In the genomic region with DNA sequence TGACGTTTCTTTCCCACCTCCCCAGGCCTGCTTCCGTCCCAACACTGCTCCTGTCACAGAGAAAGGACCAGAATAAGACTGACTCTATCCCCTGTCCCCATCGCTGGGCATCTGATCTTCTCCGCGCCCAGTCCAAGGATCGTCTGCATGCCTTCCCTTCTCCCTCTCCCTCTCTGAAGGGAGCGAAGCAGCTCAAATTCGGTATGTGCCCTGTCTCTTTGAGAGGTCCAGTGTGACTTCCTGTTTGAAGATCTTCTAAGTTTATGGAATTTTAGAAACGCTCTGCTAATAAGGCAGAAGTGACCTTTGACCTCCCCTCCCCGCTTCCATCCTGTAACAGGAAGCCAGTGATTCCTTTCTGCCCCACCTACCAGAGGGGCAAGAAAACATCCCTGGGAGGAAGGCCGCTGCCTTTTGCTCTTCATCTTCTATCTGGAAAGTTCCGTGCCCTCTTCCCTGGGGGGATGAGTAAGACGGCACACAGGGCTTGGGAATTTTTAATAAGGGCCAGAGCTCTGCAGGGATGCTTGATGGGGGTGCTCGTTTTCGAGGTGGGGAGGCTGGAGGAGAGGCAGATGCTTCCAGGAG, we compare ENCODE assay signal across 1 cellular context.
TF ChIP-seq lines count a peak whose summit lies in the region.

No MANE protein-coding gene starts in this region.

TF ChIP-seq in GM23338, 12 proteins besides CTCF, POLR2A, EP300 and RAD21 (continued from another document):
- TF ChIP-seq, protein P1, sequence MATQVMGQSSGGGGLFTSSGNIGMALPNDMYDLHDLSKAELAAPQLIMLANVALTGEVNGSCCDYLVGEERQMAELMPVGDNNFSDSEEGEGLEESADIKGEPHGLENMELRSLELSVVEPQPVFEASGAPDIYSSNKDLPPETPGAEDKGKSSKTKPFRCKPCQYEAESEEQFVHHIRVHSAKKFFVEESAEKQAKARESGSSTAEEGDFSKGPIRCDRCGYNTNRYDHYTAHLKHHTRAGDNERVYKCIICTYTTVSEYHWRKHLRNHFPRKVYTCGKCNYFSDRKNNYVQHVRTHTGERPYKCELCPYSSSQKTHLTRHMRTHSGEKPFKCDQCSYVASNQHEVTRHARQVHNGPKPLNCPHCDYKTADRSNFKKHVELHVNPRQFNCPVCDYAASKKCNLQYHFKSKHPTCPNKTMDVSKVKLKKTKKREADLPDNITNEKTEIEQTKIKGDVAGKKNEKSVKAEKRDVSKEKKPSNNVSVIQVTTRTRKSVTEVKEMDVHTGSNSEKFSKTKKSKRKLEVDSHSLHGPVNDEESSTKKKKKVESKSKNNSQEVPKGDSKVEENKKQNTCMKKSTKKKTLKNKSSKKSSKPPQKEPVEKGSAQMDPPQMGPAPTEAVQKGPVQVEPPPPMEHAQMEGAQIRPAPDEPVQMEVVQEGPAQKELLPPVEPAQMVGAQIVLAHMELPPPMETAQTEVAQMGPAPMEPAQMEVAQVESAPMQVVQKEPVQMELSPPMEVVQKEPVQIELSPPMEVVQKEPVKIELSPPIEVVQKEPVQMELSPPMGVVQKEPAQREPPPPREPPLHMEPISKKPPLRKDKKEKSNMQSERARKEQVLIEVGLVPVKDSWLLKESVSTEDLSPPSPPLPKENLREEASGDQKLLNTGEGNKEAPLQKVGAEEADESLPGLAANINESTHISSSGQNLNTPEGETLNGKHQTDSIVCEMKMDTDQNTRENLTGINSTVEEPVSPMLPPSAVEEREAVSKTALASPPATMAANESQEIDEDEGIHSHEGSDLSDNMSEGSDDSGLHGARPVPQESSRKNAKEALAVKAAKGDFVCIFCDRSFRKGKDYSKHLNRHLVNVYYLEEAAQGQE (IDR thresholded peaks at IDR 0.05; ENCODE audit: unreplicated experiment), result no peak
- TF ChIP-seq CREB1 (CRISPR knock-in tag; IDR thresholded peaks at IDR 0.05; ENCODE audit: low read depth) (no peak), JUNB (IDR thresholded peaks at IDR 0.05; ENCODE audit: unreplicated experiment) (no peak), ZNF114 (CRISPR knock-in tag; IDR thresholded peaks at IDR 0.05) (no peak), POLR2AphosphoS5 (IDR thresholded peaks at IDR 0.05; ENCODE audit: low read depth) (no peak), ZNF331 (CRISPR knock-in tag; IDR thresholded peaks at IDR 0.05; ENCODE audit: low read depth) (no peak), NANOG (IDR thresholded peaks at IDR 0.05; ENCODE audit: borderline replicate concordance) (no peak), EZH2 (IDR thresholded peaks at IDR 0.05; ENCODE audit: low read depth, unreplicated experiment) (no peak)
- TF ChIP-seq, protein P2, sequence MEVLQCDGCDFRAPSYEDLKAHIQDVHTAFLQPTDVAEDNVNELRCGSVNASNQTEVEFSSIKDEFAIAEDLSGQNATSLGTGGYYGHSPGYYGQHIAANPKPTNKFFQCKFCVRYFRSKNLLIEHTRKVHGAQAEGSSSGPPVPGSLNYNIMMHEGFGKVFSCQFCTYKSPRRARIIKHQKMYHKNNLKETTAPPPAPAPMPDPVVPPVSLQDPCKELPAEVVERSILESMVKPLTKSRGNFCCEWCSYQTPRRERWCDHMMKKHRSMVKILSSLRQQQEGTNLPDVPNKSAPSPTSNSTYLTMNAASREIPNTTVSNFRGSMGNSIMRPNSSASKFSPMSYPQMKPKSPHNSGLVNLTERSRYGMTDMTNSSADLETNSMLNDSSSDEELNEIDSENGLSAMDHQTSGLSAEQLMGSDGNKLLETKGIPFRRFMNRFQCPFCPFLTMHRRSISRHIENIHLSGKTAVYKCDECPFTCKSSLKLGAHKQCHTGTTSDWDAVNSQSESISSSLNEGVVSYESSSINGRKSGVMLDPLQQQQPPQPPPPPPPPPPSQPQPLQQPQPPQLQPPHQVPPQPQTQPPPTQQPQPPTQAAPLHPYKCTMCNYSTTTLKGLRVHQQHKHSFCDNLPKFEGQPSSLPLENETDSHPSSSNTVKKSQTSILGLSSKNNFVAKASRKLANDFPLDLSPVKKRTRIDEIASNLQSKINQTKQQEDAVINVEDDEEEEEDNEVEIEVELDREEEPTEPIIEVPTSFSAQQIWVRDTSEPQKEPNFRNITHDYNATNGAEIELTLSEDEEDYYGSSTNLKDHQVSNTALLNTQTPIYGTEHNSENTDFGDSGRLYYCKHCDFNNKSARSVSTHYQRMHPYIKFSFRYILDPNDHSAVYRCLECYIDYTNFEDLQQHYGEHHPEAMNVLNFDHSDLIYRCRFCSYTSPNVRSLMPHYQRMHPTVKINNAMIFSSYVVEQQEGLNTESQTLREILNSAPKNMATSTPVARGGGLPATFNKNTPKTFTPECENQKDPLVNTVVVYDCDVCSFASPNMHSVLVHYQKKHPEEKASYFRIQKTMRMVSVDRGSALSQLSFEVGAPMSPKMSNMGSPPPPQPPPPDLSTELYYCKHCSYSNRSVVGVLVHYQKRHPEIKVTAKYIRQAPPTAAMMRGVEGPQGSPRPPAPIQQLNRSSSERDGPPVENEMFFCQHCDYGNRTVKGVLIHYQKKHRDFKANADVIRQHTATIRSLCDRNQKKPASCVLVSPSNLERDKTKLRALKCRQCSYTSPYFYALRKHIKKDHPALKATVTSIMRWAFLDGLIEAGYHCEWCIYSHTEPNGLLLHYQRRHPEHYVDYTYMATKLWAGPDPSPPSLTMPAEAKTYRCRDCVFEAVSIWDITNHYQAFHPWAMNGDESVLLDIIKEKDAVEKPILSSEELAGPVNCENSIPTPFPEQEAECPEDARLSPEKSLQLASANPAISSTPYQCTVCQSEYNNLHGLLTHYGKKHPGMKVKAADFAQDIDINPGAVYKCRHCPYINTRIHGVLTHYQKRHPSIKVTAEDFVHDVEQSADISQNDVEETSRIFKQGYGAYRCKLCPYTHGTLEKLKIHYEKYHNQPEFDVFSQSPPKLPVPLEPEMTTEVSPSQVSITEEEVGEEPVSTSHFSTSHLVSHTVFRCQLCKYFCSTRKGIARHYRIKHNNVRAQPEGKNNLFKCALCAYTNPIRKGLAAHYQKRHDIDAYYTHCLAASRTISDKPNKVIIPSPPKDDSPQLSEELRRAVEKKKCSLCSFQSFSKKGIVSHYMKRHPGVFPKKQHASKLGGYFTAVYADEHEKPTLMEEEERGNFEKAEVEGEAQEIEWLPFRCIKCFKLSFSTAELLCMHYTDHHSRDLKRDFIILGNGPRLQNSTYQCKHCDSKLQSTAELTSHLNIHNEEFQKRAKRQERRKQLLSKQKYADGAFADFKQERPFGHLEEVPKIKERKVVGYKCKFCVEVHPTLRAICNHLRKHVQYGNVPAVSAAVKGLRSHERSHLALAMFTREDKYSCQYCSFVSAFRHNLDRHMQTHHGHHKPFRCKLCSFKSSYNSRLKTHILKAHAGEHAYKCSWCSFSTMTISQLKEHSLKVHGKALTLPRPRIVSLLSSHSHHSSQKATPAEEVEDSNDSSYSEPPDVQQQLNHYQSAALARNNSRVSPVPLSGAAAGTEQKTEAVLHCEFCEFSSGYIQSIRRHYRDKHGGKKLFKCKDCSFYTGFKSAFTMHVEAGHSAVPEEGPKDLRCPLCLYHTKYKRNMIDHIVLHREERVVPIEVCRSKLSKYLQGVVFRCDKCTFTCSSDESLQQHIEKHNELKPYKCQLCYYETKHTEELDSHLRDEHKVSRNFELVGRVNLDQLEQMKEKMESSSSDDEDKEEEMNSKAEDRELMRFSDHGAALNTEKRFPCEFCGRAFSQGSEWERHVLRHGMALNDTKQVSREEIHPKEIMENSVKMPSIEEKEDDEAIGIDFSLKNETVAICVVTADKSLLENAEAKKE (CRISPR knock-in tag; IDR thresholded peaks at IDR 0.05), result no peak
